In genomic region chr19:37855098-37855497, GRCh38 we compare ENCODE assay signal across 12 cellular contexts. TPM values are rescaled to one million over a fixed set of nuclear protein-coding genes. Genes with fewer than 3 reads are reported as not detected.
A peak's percentile ranks its signal among the peaks of the same experiment; 100 is the strongest.
DNase-seq lines count a peak whose midpoint lies in the region; ATAC-seq lines count a peak whose summit lies in the region.
"Had no signal": no experiment of that assay in that cellular context is flagged by ENCODE, and none has a peak within 500 bp of the region (broad histone marks: within the 10 kb centered on the region; RNA-seq: fewer than 3 reads in every experiment).

No MANE protein-coding gene starts in this region.

- DNase-seq in AG08395 (ENCODE audit: low spot score) = peak; percentile 73
- peak; percentile 54 for DNase-seq in NAMALWA (ENCODE audit: low spot score)
- DNase-seq in dermis blood vessel endothelial cell = peak; percentile 65
- DNase-seq in mucosa of gallbladder (ENCODE audit: low spot score) = peak; percentile 11
- DNase-seq: DMS153, endodermal cell, T-helper 9 cell had no signal

- ATAC-seq in HG03354 (IDR thresholded peaks at IDR 0.05; ENCODE audit: poor library complexity, severe bottlenecking, unreplicated experiment) (no peak), GM18868 (IDR thresholded peaks at IDR 0.05; ENCODE audit: unreplicated experiment) (no peak), GM19463 (IDR thresholded peaks at IDR 0.05; ENCODE audit: unreplicated experiment) (no peak), GM21526 (IDR thresholded peaks at IDR 0.05; ENCODE audit: low FRiP score, unreplicated experiment) (no peak)

RNA-seq across cellular contexts. Expression of gene WDR87, which starts 51.3 kb away (rescaled TPM):
- total RNA-seq in dermis blood vessel endothelial cell (not detected in 2 replicates), mucosa of gallbladder (not detected)
- total RNA-seq: endodermal cell, posterior vena cava had no signal

RNA-seq across cellular contexts. Expression of gene SIPA1L3, which starts 51.9 kb away (rescaled TPM):
- 13.6 and 14.5 TPM in 2 replicates for total RNA-seq in dermis blood vessel endothelial cell
- 74.6 TPM for total RNA-seq in mucosa of gallbladder

Comparison
In these comparisons a context has a peak if more than half of its experiments do, and no peak if none do; other contexts are left out.
1. DNase-seq: peak in every context shown above with its lines; median percentile 73 in AG08395; 65 in dermis blood vessel endothelial cell; 54 in NAMALWA; 11 in mucosa of gallbladder.